Comparison of ENCODE assay signal across 26 cellular contexts in genomic region chr6:118398066-118398465, GRCh38.
"Had no signal": no experiment of that assay in that cellular context is flagged by ENCODE, and none has a peak within 500 bp of the region (broad histone marks: within the 10 kb centered on the region; RNA-seq: fewer than 3 reads in every experiment).

No MANE protein-coding gene starts in this region.

- H3K36me3 ChIP-seq: lower lobe of right lung, stomach, suprapubic skin, transverse colon, vagina had no signal

- H3K4me3 ChIP-seq: body of pancreas, lower lobe of right lung, mucosa of descending colon, skin epidermis, stomach, suprapubic skin, transverse colon, vagina had no signal

- H3K27me3 ChIP-seq: body of pancreas, stomach, suprapubic skin, transverse colon, vagina had no signal

- DNase-seq: activated CD4-positive, alpha-beta T cell treated with anti-CD3 and anti-CD28 coated beads, Interleukin-2, amount 10 ng/mL, durations not matched to agents 7 days and 5 days; activated CD4-positive, CD25-positive, alpha-beta regulatory T cell treated with anti-CD3 and anti-CD28 coated beads, Interleukin-2, amount 50 U/mL, for 72 hours; activated CD8-positive, alpha-beta memory T cell treated with anti-CD3 and anti-CD28 coated beads, Interleukin-2, amount 10 ng/mL, durations not matched to agents 7 days and 5 days; activated CD8-positive, alpha-beta T cell treated with anti-CD3 and anti-CD28 coated beads for 36 hours; activated gamma-delta T cell; activated naive CD4-positive, alpha-beta T cell treated with anti-CD3 and anti-CD28 coated beads, Interleukin-2, amount 50 U/mL, for 16 hours; activated naive CD8-positive, alpha-beta T cell treated with anti-CD3 and anti-CD28 coated beads, Interleukin-2, amount 50 U/mL, for 24 hours; activated T-cell treated with anti-CD3 and anti-CD28 coated beads for 4 hours; body of pancreas; caudate nucleus; effector memory CD4-positive, alpha-beta T cell; islet precursor cell; left cardiac atrium; lower lobe of right lung; mesendoderm; mucosa of descending colon; naive thymus-derived CD8-positive, alpha-beta T cell; stimulated activated CD4-positive, alpha-beta T cell treated with anti-CD3 and anti-CD28 coated beads, Interleukin-2, amount 100 ng/mL, for 24 hours; stomach; T-cell; transverse colon had no signal

- H3K4me1 ChIP-seq: body of pancreas, lower lobe of right lung, stomach, suprapubic skin, transverse colon, vagina had no signal

- H3K9me3 ChIP-seq: body of pancreas, lower lobe of right lung, mucosa of descending colon, stomach, transverse colon, vagina had no signal

- H3K27ac ChIP-seq: body of pancreas, lower lobe of right lung, skin epidermis, stomach, suprapubic skin, transverse colon, vagina, VCaP had no signal

- FAIRE-seq: frontal cortex had no signal
